Comparison of ENCODE assay signal across 8 cellular contexts in the genomic region with DNA sequence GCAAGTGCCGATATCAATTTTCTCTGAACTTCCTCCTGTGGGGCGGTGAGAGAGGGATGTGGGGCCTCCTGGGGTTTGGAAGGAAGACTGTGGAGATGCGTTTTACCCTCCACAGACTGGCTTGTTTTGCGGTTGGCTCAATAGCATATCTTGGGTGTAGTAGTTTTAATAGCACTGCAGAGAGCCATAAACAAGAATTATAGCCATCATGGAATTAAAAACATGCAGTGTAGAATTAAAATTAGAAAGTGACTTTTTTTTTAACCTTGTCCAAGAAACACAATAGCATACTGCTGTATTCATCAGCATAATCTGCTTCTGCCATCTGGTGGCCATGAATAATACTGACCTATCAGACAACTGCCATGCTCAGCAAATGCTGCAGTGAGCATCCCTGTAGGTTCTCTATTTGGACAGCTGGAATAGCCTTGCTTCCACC. TPM values are rescaled to one million over a fixed set of nuclear protein-coding genes. Genes with fewer than 3 reads are reported as not detected.
DNase-seq lines count a peak whose midpoint lies in the region; ATAC-seq and TF ChIP-seq lines count a peak whose summit lies in the region.

No MANE protein-coding gene starts in this region.

- H3K27me3 ChIP-seq in neuronal stem cell (ENCODE audit: control insufficient read depth in 3 of 3, insufficient read depth in 3 of 3, low read depth in 1 of 3, low read length in 3 of 3), result no peaks in the 10 kb centered on the region

- H3K9ac ChIP-seq in neuronal stem cell (ENCODE audit: low read depth, low read length, poor library complexity), result no peak overlapping the region

- H2BK120ac ChIP-seq in neuronal stem cell (ENCODE audit: low read depth, low read length), result no peak overlapping the region

- H2AK5ac ChIP-seq in neuronal stem cell (ENCODE audit: low read depth, low read length), result no peak overlapping the region

- H4K8ac ChIP-seq in neuronal stem cell (ENCODE audit: low read depth, low read length), result no peak overlapping the region

- H2BK15ac ChIP-seq in neuronal stem cell (ENCODE audit: low read length), result no peak overlapping the region

- H3K4ac ChIP-seq in neuronal stem cell (ENCODE audit: low read length), result no peak overlapping the region

- intact Hi-C loops in Right ventricle myocardium inferior (cut with DNase I) (loop anchor here (5.0 kb wide), 3 partner anchors 93 to 448 kb away; no protein-coding TSS in a partner anchor), cardiac septum (cut with DNase I) (loop anchor here (2.0 kb wide), 1 partner anchor 447 kb away; no protein-coding TSS in a partner anchor)

- ATAC-seq in Right ventricle myocardium inferior (peak; percentile 60), HG02884 (IDR thresholded peaks at IDR 0.05; ENCODE audit: unreplicated experiment) (peak; percentile 79)

- peaks cover 2% of the 10 kb centered on the region in 2 donors for H3K4me1 ChIP-seq in neuronal stem cell (ENCODE audit: control insufficient read depth in 2 of 2, insufficient read depth in 1 of 2, low read depth in 1 of 2, low read length in 2 of 2)

- H2BK5ac ChIP-seq in neuronal stem cell (ENCODE audit: low read length), result no peak overlapping the region

- no peak overlapping the region for H3K23ac ChIP-seq in neuronal stem cell (ENCODE audit: low read depth, low read length, poor library complexity)

- H3K4me3 ChIP-seq in fibroblast of mammary gland (ENCODE audit: control insufficient read depth, low read depth, low read length), result no peak overlapping the region
- no peak overlapping the region for H3K4me3 ChIP-seq in neuronal stem cell (ENCODE audit: low read length in 2 of 2)

- no peak overlapping the region for H3K4me2 ChIP-seq in neuronal stem cell (ENCODE audit: insufficient read depth, low read length, poor library complexity, severe bottlenecking)

- no peak overlapping the region for H2BK12ac ChIP-seq in neuronal stem cell (ENCODE audit: low read length)

- no CpG with 5 or more reads among the region's 4 CpGs for WGBS in neuronal stem cell (ENCODE audit: extremely low coverage in 2 of 2, insufficient read length in 2 of 2, insufficient replicate concordance in 1 of 2), 2 donors

- H3K18ac ChIP-seq in neuronal stem cell (ENCODE audit: low read length), result no peak overlapping the region

- no peak overlapping the region for H3K14ac ChIP-seq in neuronal stem cell (ENCODE audit: low read length)

- no peak overlapping the region for H4K91ac ChIP-seq in neuronal stem cell (ENCODE audit: low read depth, low read length, poor library complexity)

- peaks cover 2% of the 10 kb centered on the region for H3K79me1 ChIP-seq in neuronal stem cell (ENCODE audit: low read depth, low read length)

- H3K36me3 ChIP-seq in neuronal stem cell (replicated peaks in 1 of 2; ENCODE audit: control insufficient read depth in 2 of 2, insufficient read depth in 2 of 2, low read length in 2 of 2), result no peaks in the 10 kb centered on the region

- H3K27ac ChIP-seq in neuronal stem cell (replicated peaks; ENCODE audit: low read length), result no peak overlapping the region

- H2AFZ ChIP-seq in neuronal stem cell (ENCODE audit: low read length), result no peak overlapping the region

- no peaks in the 10 kb centered on the region for H3K9me3 ChIP-seq in neuronal stem cell (replicated peaks in 1 of 2; ENCODE audit: control insufficient read depth in 2 of 2, insufficient read depth in 1 of 2, low read depth in 1 of 2, low read length in 2 of 2)

- DNase-seq in Right ventricle myocardium inferior (ENCODE audit: missing footprints), result no peak
- DNase-seq in cardiac septum (ENCODE audit: low spot score), result no peak
- peak; percentile 77 for DNase-seq in NCI-H345 (lab: John Stamatoyannopoulos, UW)
- DNase-seq in activated CD4-positive, alpha-beta T cell treated with anti-CD3 and anti-CD28 coated beads, Interleukin-2, amount 50 U/mL, for 1 hour, result peak; percentile 17
- peak; percentile 73 for DNase-seq in fibroblast of mammary gland (ENCODE audit: low read depth)
- peak; percentile 40 for DNase-seq in neuronal stem cell (ENCODE audit: low spot score)
- DNase-seq in NCI-H1048 (lab: John Stamatoyannopoulos, UW), result no peak

- peak; percentile 72 for TF ChIP-seq CTCF in fibroblast of mammary gland (conservative IDR thresholded peaks at IDR 0.05; ENCODE audit: control insufficient read depth, insufficient read depth, low read depth, low read length)

RNA-seq across cellular contexts. Expression of gene SCML1, which starts 47.3 kb away (rescaled TPM):
- total RNA-seq in Right ventricle myocardium inferior (6.7 TPM), cardiac septum (8.2 TPM)
- 15.4 TPM for polyA plus RNA-seq in neuronal stem cell (2013, experiment 1 of 2)
- 15.7 TPM for polyA plus RNA-seq in neuronal stem cell (2013, experiment 2 of 2)

Comparison
In these comparisons a context has a peak if more than half of its experiments do, and no peak if none do; other contexts are left out.
1. DNase-seq: peak in NCI-H345 (single experiment), activated CD4-positive, alpha-beta T cell treated with anti-CD3 and anti-CD28 coated beads, Interleukin-2, amount 50 U/mL, for 1 hour (single experiment), fibroblast of mammary gland (single experiment) and neuronal stem cell (single experiment); none in Right ventricle myocardium inferior (single experiment), cardiac septum (single experiment) and NCI-H1048 (single experiment).